ENCODE assay signal across 1 cellular context in genomic region chr10:97549587-97550322, GRCh38.
TF ChIP-seq lines count a peak whose summit lies in the region.

No MANE protein-coding gene starts in this region.

TF ChIP-seq in HepG2, 621 proteins besides CTCF, POLR2A, EP300 and RAD21:
- 0 out of 2 replicates have a peak, but pooled peaks have one; percentile 27 for TF ChIP-seq ZBTB4 (CRISPR knock-in tag; IDR thresholded peaks at IDR 0.05; ENCODE audit: borderline replicate concordance)
- no peak for TF ChIP-seq CENPBD1 (CRISPR knock-in tag; IDR thresholded peaks at IDR 0.05; ENCODE audit: borderline replicate concordance, low read depth)
- peak; percentile 62 for TF ChIP-seq ZNF687 (CRISPR knock-in tag; IDR thresholded peaks at IDR 0.05)
- TF ChIP-seq TFAP4 (IDR thresholded peaks at IDR 0.05; ENCODE audit: borderline replicate concordance, low read depth) = peak; percentile 48; the same call in 1 of the 2 replicates
- TF ChIP-seq TP53 (CRISPR knock-in tag; conservative IDR thresholded peaks at IDR 0.05) = peak; percentile 96; the same call in 1 of the 2 replicates
- 0 out of 2 replicates have a peak, but pooled peaks have one; percentile 26 for TF ChIP-seq ZFY (CRISPR knock-in tag; IDR thresholded peaks at IDR 0.05)
TF ChIP-seq in HepG2: peak in this region for 5.
